In the genomic region with DNA sequence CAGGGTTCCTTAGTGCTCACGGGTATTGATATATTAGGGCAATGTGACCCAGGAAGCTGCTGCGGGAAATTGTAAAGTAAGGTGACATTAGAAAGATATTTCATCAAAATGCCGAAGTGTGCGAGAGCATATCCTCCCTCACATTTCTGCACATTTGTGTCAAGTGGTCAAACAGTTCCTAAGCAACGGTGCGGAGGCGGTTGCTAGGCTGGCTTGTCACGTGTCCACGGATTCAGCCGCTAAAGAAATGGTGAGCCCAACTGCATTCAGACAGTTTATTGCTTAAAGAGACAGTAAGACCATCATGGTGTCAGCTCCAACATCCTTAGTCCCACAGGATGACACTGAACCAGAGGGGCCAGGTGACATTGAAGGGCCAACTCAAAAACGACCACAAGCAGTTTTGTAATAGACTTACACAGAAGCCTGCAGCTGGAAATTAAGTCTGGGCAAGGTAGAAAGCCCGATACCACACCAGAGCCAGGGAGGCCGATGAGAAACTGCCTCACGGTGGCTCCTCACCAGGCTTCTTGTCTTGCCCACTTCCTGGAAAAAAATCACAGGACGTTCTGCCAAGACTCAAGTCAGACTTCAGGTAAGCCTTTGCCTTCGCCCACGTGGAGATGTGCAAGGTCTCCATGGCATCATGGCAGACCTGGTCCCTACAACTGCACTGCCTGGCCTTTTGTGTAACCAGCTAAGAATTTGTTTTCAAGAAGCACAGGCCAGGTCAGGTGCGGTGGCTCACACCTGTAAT, we compare ENCODE assay signal across 1 cellular context.
TF ChIP-seq lines count a peak whose summit lies in the region.

No MANE protein-coding gene starts in this region.

TF ChIP-seq in K562, 482 proteins besides CTCF, POLR2A, EP300 and RAD21 (continued from another document):
- TF ChIP-seq, protein P1, sequence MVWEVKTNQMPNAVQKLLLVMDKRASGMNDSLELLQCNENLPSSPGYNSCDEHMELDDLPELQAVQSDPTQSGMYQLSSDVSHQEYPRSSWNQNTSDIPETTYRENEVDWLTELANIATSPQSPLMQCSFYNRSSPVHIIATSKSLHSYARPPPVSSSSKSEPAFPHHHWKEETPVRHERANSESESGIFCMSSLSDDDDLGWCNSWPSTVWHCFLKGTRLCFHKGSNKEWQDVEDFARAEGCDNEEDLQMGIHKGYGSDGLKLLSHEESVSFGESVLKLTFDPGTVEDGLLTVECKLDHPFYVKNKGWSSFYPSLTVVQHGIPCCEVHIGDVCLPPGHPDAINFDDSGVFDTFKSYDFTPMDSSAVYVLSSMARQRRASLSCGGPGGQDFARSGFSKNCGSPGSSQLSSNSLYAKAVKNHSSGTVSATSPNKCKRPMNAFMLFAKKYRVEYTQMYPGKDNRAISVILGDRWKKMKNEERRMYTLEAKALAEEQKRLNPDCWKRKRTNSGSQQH (CRISPR knock-in tag; IDR thresholded peaks at IDR 0.05) = no peak
- TF ChIP-seq, protein P2, sequence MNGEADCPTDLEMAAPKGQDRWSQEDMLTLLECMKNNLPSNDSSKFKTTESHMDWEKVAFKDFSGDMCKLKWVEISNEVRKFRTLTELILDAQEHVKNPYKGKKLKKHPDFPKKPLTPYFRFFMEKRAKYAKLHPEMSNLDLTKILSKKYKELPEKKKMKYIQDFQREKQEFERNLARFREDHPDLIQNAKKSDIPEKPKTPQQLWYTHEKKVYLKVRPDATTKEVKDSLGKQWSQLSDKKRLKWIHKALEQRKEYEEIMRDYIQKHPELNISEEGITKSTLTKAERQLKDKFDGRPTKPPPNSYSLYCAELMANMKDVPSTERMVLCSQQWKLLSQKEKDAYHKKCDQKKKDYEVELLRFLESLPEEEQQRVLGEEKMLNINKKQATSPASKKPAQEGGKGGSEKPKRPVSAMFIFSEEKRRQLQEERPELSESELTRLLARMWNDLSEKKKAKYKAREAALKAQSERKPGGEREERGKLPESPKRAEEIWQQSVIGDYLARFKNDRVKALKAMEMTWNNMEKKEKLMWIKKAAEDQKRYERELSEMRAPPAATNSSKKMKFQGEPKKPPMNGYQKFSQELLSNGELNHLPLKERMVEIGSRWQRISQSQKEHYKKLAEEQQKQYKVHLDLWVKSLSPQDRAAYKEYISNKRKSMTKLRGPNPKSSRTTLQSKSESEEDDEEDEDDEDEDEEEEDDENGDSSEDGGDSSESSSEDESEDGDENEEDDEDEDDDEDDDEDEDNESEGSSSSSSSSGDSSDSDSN (IDR thresholded peaks at IDR 0.05; ENCODE audit: borderline replicate concordance in 1 of 2, low read depth in 2 of 2, low read length in 2 of 2) = no peak
- TF ChIP-seq FOXJ2 (tag; IDR thresholded peaks at IDR 0.05) (no peak), SMARCB1 (IDR thresholded peaks at IDR 0.05; ENCODE audit: insufficient read length, low read depth) (no peak), MAFG (tag; conservative IDR thresholded peaks at IDR 0.05) (no peak), HDAC1 (IDR thresholded peaks at IDR 0.05) (no peak), NONO (IDR thresholded peaks at IDR 0.05; ENCODE audit: low read depth in 2 of 2, low read length in 1 of 2) (no peak), MYBL2 (IDR thresholded peaks at IDR 0.05; ENCODE audit: low read depth) (no peak), MYBL2 (CRISPR knock-in tag; IDR thresholded peaks at IDR 0.05; ENCODE audit: borderline replicate concordance) (no peak), POLR2H (tag; IDR thresholded peaks at IDR 0.05; ENCODE audit: low read depth) (no peak), ZZZ3 (IDR thresholded peaks at IDR 0.05) (no peak), ZNF695 (CRISPR knock-in tag; IDR thresholded peaks at IDR 0.05) (no peak), ARNT (IDR thresholded peaks at IDR 0.05) (no peak), TAF1 (IDR thresholded peaks at IDR 0.05; ENCODE audit: control insufficient read depth, extremely low read depth, insufficient read depth, low read length, severe bottlenecking) (no peak), ZNF586 (CRISPR knock-in tag; conservative IDR thresholded peaks at IDR 0.05) (no peak), SRSF1 (IDR thresholded peaks at IDR 0.05; ENCODE audit: low read depth, low read length) (no peak), CBX1 (IDR thresholded peaks at IDR 0.05; ENCODE audit: low read depth) (no peak), RFX1 (IDR thresholded peaks at IDR 0.05) (peak; percentile 70), PTBP1 (IDR thresholded peaks at IDR 0.05; ENCODE audit: low read depth, low read length) (no peak), EGR1 (conservative IDR thresholded peaks at IDR 0.05) (peak; percentile 52), ZNF263 (CRISPR knock-in tag; IDR thresholded peaks at IDR 0.05; ENCODE audit: borderline replicate concordance) (no peak), ZNF232 (CRISPR knock-in tag; IDR thresholded peaks at IDR 0.05) (no peak), TCF3 (CRISPR knock-in tag; IDR thresholded peaks at IDR 0.05) (no peak), ZNF778 (CRISPR knock-in tag; IDR thresholded peaks at IDR 0.05) (no peak), PML (IDR thresholded peaks at IDR 0.05; ENCODE audit: low read length) (no peak), ZNF561 (CRISPR knock-in tag; conservative IDR thresholded peaks at IDR 0.05) (no peak), CEBPG (CRISPR knock-in tag; IDR thresholded peaks at IDR 0.05) (no peak), CEBPG (tag; conservative IDR thresholded peaks at IDR 0.05 in 1 of 2, IDR thresholded peaks at IDR 0.05 in 1 of 2) (no peak), RAD51 (IDR thresholded peaks at IDR 0.05; ENCODE audit: borderline replicate concordance, low read depth) (peak; percentile 69; the same call in 1 of the 2 replicates), FOSL1 (tag; conservative IDR thresholded peaks at IDR 0.05) (no peak), TAF9B (IDR thresholded peaks at IDR 0.05; ENCODE audit: partially characterized antibody) (no peak), FOXK1 (CRISPR knock-in tag; IDR thresholded peaks at IDR 0.05; ENCODE audit: borderline replicate concordance) (no peak), SNRNP70 (optimal IDR thresholded peaks at IDR 0.05; ENCODE audit: low read depth, low read length) (no peak), ZC3H11A (IDR thresholded peaks at IDR 0.05; ENCODE audit: low read depth, low read length) (no peak)
- TF ChIP-seq, protein P3, sequence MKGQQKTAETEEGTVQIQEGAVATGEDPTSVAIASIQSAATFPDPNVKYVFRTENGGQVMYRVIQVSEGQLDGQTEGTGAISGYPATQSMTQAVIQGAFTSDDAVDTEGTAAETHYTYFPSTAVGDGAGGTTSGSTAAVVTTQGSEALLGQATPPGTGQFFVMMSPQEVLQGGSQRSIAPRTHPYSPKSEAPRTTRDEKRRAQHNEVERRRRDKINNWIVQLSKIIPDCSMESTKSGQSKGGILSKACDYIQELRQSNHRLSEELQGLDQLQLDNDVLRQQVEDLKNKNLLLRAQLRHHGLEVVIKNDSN (CRISPR knock-in tag; IDR thresholded peaks at IDR 0.05) = peak; percentile 74
- TF ChIP-seq, protein P4, sequence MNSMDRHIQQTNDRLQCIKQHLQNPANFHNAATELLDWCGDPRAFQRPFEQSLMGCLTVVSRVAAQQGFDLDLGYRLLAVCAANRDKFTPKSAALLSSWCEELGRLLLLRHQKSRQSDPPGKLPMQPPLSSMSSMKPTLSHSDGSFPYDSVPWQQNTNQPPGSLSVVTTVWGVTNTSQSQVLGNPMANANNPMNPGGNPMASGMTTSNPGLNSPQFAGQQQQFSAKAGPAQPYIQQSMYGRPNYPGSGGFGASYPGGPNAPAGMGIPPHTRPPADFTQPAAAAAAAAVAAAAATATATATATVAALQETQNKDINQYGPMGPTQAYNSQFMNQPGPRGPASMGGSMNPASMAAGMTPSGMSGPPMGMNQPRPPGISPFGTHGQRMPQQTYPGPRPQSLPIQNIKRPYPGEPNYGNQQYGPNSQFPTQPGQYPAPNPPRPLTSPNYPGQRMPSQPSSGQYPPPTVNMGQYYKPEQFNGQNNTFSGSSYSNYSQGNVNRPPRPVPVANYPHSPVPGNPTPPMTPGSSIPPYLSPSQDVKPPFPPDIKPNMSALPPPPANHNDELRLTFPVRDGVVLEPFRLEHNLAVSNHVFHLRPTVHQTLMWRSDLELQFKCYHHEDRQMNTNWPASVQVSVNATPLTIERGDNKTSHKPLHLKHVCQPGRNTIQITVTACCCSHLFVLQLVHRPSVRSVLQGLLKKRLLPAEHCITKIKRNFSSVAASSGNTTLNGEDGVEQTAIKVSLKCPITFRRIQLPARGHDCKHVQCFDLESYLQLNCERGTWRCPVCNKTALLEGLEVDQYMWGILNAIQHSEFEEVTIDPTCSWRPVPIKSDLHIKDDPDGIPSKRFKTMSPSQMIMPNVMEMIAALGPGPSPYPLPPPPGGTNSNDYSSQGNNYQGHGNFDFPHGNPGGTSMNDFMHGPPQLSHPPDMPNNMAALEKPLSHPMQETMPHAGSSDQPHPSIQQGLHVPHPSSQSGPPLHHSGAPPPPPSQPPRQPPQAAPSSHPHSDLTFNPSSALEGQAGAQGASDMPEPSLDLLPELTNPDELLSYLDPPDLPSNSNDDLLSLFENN (IDR thresholded peaks at IDR 0.05; ENCODE audit: low read depth in 2 of 2, low read length in 2 of 2) = no peak
- TF ChIP-seq, protein P5, sequence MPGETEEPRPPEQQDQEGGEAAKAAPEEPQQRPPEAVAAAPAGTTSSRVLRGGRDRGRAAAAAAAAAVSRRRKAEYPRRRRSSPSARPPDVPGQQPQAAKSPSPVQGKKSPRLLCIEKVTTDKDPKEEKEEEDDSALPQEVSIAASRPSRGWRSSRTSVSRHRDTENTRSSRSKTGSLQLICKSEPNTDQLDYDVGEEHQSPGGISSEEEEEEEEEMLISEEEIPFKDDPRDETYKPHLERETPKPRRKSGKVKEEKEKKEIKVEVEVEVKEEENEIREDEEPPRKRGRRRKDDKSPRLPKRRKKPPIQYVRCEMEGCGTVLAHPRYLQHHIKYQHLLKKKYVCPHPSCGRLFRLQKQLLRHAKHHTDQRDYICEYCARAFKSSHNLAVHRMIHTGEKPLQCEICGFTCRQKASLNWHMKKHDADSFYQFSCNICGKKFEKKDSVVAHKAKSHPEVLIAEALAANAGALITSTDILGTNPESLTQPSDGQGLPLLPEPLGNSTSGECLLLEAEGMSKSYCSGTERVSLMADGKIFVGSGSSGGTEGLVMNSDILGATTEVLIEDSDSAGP (CRISPR knock-in tag; IDR thresholded peaks at IDR 0.05) = peak; percentile 47; the same call in 1 of the 2 replicates
- TF ChIP-seq, protein P6, sequence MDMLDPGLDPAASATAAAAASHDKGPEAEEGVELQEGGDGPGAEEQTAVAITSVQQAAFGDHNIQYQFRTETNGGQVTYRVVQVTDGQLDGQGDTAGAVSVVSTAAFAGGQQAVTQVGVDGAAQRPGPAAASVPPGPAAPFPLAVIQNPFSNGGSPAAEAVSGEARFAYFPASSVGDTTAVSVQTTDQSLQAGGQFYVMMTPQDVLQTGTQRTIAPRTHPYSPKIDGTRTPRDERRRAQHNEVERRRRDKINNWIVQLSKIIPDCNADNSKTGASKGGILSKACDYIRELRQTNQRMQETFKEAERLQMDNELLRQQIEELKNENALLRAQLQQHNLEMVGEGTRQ (CRISPR knock-in tag; IDR thresholded peaks at IDR 0.05) = peak; percentile 76
- TF ChIP-seq, protein P7, sequence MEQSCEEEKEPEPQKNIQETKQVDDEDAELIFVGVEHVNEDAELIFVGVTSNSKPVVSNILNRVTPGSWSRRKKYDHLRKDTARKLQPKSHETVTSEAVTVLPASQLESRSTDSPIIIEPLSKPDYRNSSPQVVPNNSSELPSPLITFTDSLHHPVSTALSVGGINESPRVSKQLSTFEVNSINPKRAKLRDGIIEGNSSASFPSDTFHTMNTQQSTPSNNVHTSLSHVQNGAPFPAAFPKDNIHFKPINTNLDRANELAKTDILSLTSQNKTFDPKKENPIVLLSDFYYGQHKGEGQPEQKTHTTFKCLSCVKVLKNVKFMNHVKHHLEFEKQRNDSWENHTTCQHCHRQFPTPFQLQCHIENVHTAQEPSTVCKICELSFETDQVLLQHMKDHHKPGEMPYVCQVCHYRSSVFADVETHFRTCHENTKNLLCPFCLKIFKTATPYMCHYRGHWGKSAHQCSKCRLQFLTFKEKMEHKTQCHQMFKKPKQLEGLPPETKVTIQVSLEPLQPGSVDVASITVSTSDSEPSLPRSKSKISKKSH (CRISPR knock-in tag; IDR thresholded peaks at IDR 0.05) = no peak
- TF ChIP-seq, protein P8, sequence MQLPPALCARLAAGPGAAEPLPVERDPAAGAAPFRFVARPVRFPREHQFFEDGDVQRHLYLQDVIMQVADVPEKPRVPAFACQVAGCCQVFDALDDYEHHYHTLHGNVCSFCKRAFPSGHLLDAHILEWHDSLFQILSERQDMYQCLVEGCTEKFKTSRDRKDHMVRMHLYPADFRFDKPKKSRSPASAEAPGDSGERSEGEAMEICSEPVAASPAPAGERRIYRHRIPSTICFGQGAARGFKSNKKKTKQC (CRISPR knock-in tag; IDR thresholded peaks at IDR 0.05) = no peak
- TF ChIP-seq, protein P9, sequence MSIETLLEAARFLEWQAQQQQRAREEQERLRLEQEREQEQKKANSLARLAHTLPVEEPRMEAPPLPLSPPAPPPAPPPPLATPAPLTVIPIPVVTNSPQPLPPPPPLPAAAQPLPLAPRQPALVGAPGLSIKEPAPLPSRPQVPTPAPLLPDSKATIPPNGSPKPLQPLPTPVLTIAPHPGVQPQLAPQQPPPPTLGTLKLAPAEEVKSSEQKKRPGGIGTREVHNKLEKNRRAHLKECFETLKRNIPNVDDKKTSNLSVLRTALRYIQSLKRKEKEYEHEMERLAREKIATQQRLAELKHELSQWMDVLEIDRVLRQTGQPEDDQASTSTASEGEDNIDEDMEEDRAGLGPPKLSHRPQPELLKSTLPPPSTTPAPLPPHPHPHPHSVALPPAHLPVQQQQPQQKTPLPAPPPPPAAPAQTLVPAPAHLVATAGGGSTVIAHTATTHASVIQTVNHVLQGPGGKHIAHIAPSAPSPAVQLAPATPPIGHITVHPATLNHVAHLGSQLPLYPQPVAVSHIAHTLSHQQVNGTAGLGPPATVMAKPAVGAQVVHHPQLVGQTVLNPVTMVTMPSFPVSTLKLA (conservative IDR thresholded peaks at IDR 0.05) = no peak
- TF ChIP-seq, protein P10, sequence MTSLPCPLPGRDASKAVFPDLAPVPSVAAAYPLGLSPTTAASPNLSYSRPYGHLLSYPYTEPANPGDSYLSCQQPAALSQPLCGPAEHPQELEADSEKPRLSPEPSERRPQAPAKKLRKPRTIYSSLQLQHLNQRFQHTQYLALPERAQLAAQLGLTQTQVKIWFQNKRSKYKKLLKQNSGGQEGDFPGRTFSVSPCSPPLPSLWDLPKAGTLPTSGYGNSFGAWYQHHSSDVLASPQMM (CRISPR knock-in tag; IDR thresholded peaks at IDR 0.05) = no peak
TF ChIP-seq in K562: peak in this region for 6.
